In genomic region chrX:138026211-138026610, GRCh38 we compare ENCODE assay signal across 9 cellular contexts.
DNase-seq lines count a peak whose midpoint lies in the region; ATAC-seq and FAIRE-seq lines count a peak whose summit lies in the region.
"Had no signal": no experiment of that assay in that cellular context is flagged by ENCODE, and none has a peak within 500 bp of the region (broad histone marks: within the 10 kb centered on the region; RNA-seq: fewer than 3 reads in every experiment).

No MANE protein-coding gene starts in this region.

- ATAC-seq in GM21786 (IDR thresholded peaks at IDR 0.05; ENCODE audit: unreplicated experiment), result peak; percentile 86
- ATAC-seq in activated naive CD8-positive, alpha-beta T cell treated with anti-CD3 and anti-CD28 coated beads, Interleukin-2, amount 50 U/mL, for 24 hours, result no peak

- H3K27ac Mint-ChIP-seq in activated naive CD8-positive, alpha-beta T cell treated with anti-CD3 and anti-CD28 coated beads, Interleukin-2, amount 50 U/mL, for 24 hours, result no peak overlapping the region
- H3K27ac Mint-ChIP-seq: activated naive CD8-positive, alpha-beta T cell treated with anti-CD3 and anti-CD28 coated beads, Interleukin-2, amount 10 ng/mL, durations not matched to agents 7 days and 5 days had no signal

- DNase-seq in DMS53 (lab: John Stamatoyannopoulos, UW), result peak; percentile 64
- DNase-seq in NCI-H748 (lab: John Stamatoyannopoulos, UW; ENCODE audit: unreplicated experiment), result peak; percentile 54
- DNase-seq in activated naive CD8-positive, alpha-beta T cell treated with anti-CD3 and anti-CD28 coated beads, Interleukin-2, amount 50 U/mL, for 24 hours, result no peak
- no peak for DNase-seq in nucleus accumbens (lab: John Stamatoyannopoulos, UW)
- no peak for DNase-seq in NCI-H2227 treated with DMSO at 0.1 percent for 48 hours (lab: John Stamatoyannopoulos, UW)
- DNase-seq in ureter (ENCODE audit: low spot score), result no peak
- DNase-seq: activated naive CD8-positive, alpha-beta T cell treated with anti-CD3 and anti-CD28 coated beads, Interleukin-2, amount 10 ng/mL, durations not matched to agents 7 days and 5 days had no signal

- H3K36me3 Mint-ChIP-seq in activated naive CD8-positive, alpha-beta T cell treated with anti-CD3 and anti-CD28 coated beads, Interleukin-2, amount 50 U/mL, for 24 hours (ENCODE audit: low read depth), result no peaks in the 10 kb centered on the region
- H3K36me3 Mint-ChIP-seq: activated naive CD8-positive, alpha-beta T cell treated with anti-CD3 and anti-CD28 coated beads, Interleukin-2, amount 10 ng/mL, durations not matched to agents 7 days and 5 days had no signal

- no peaks in the 10 kb centered on the region for H3K9me3 Mint-ChIP-seq in activated naive CD8-positive, alpha-beta T cell treated with anti-CD3 and anti-CD28 coated beads, Interleukin-2, amount 50 U/mL, for 24 hours
- H3K9me3 Mint-ChIP-seq: activated naive CD8-positive, alpha-beta T cell treated with anti-CD3 and anti-CD28 coated beads, Interleukin-2, amount 10 ng/mL, durations not matched to agents 7 days and 5 days had no signal

- H3K27me3 Mint-ChIP-seq in activated naive CD8-positive, alpha-beta T cell treated with anti-CD3 and anti-CD28 coated beads, Interleukin-2, amount 50 U/mL, for 24 hours, result peaks cover 3% of the 10 kb centered on the region

- H3K4me3 Mint-ChIP-seq in activated naive CD8-positive, alpha-beta T cell treated with anti-CD3 and anti-CD28 coated beads, Interleukin-2, amount 50 U/mL, for 24 hours, result no peak overlapping the region
- H3K4me3 Mint-ChIP-seq: activated naive CD8-positive, alpha-beta T cell treated with anti-CD3 and anti-CD28 coated beads, Interleukin-2, amount 10 ng/mL, durations not matched to agents 7 days and 5 days had no signal

- H3K4me1 Mint-ChIP-seq in activated naive CD8-positive, alpha-beta T cell treated with anti-CD3 and anti-CD28 coated beads, Interleukin-2, amount 50 U/mL, for 24 hours, result no peaks in the 10 kb centered on the region
- H3K4me1 Mint-ChIP-seq: activated naive CD8-positive, alpha-beta T cell treated with anti-CD3 and anti-CD28 coated beads, Interleukin-2, amount 10 ng/mL, durations not matched to agents 7 days and 5 days had no signal

- peak; percentile 17 for FAIRE-seq in islet of Langerhans (lab: Jason Lieb, UNC)

Comparison
In these comparisons a context has a peak if more than half of its experiments do, and no peak if none do; other contexts are left out.
1. DNase-seq: peak in DMS53 (single experiment) and NCI-H748 (single experiment); none in activated naive CD8-positive, alpha-beta T cell treated with anti-CD3 and anti-CD28 coated beads, Interleukin-2, amount 50 U/mL, for 24 hours (single experiment), nucleus accumbens (0 of 56), NCI-H2227 treated with DMSO at 0.1 percent for 48 hours (single experiment) and ureter (single experiment).